Comparison of ENCODE assay signal across 8 cellular contexts in genomic region chr3:133570139-133570936, GRCh38. TPM values are rescaled to one million over a fixed set of nuclear protein-coding genes. Genes with fewer than 3 reads are reported as not detected.
DNase-seq lines count a peak whose midpoint lies in the region; ATAC-seq, FAIRE-seq and TF ChIP-seq lines count a peak whose summit lies in the region.

No MANE protein-coding gene starts in this region.

- peak in 2 of 4 donors; percentile 1 to 8 for ATAC-seq in pancreas
- no peak for ATAC-seq in HG02623 (IDR thresholded peaks at IDR 0.05; ENCODE audit: unreplicated experiment)

- no peak for TF ChIP-seq CTCF in Caco-2 (IDR thresholded peaks at IDR 0.05; ENCODE audit: insufficient read depth in 1 of 2, low read depth in 1 of 2, low read length in 1 of 2, severe bottlenecking in 1 of 2, unreplicated experiment in 1 of 2)
- TF ChIP-seq CTCF in PC-9 (conservative IDR thresholded peaks at IDR 0.05) = no peak
- TF ChIP-seq CTCF in pancreas (IDR thresholded peaks at IDR 0.05) = no peak

- H3K4me1 ChIP-seq in Caco-2 (peaks cover 46% of the 10 kb centered on the region), PC-9 (replicated peaks; ENCODE audit: insufficient read depth) (peaks cover 69% of the 10 kb centered on the region), pancreas (peaks cover 0 to 14% (median 2%) of the 10 kb centered on the region in 3 donors)

- peak overlapping the region; percentile 71 for H3K4me2 ChIP-seq in PC-9

- H3F3A ChIP-seq in PC-9 (ENCODE audit: insufficient read depth, low read depth) = peaks cover 64% of the 10 kb centered on the region

- H3K9me3 Mint-ChIP-seq in Caco-2 (ENCODE audit: unreplicated experiment) = no peaks in the 10 kb centered on the region

- intact Hi-C loops in Caco-2 (cut with micrococcal nuclease; ENCODE audit: unreplicated experiment) (loop anchor here (5.0 to 10.0 kb wide), 2 partner anchors 38 to 846 kb away; partner anchors contain the start of gene NPHP3), PC-9 (cut with micrococcal nuclease; ENCODE audit: unreplicated experiment) (loop anchor here (1.0 to 10.0 kb wide), 9 partner anchors 33 to 1436 kb away; partner anchors contain the start of genes ANAPC13, CEP63 and SRPRB), pancreas (cut with DNase I) (loop anchor here in 1 of 3 donors (10.0 kb wide), 1 partner anchor 76 kb away; no protein-coding TSS in a partner anchor)

- no peak overlapping the region for H3K4me3 Mint-ChIP-seq in Caco-2 (ENCODE audit: unreplicated experiment)

- peaks cover 11% of the 10 kb centered on the region for H3K79me2 ChIP-seq in PC-9 (ENCODE audit: low read depth)

- no peaks in the 10 kb centered on the region for H4K20me1 ChIP-seq in PC-9 (ENCODE audit: insufficient read depth)

- H3K9me2 ChIP-seq in PC-9 (ENCODE audit: insufficient read depth) = no peaks in the 10 kb centered on the region

- no peak overlapping the region for H2AFZ ChIP-seq in PC-9

- peak overlapping the region; percentile 96 for H3K27ac ChIP-seq in PC-9
- H3K27ac ChIP-seq in pancreas = peak overlapping the region; percentile 18 to 85 (median 59)

- H3K36me3 ChIP-seq in Caco-2 (ENCODE audit: control insufficient read depth, insufficient read depth, low read length) = no peaks in the 10 kb centered on the region
- peaks cover 8% of the 10 kb centered on the region for H3K36me3 ChIP-seq in PC-9 (ENCODE audit: low read depth)
- H3K36me3 ChIP-seq in pancreas = no peaks in the 10 kb centered on the region

- no peaks in the 10 kb centered on the region for H3K27me3 ChIP-seq in Caco-2 (replicated peaks; ENCODE audit: control insufficient read depth, insufficient read depth, low read length)
- H3K27me3 ChIP-seq in PC-9 (ENCODE audit: insufficient read depth, low read depth) = no peaks in the 10 kb centered on the region
- no peaks in the 10 kb centered on the region for H3K27me3 ChIP-seq in pancreas

- peaks cover 30% of the 10 kb centered on the region for H3K36me3 Mint-ChIP-seq in Caco-2 (ENCODE audit: insufficient read depth, unreplicated experiment)

- CTCF ChIA-PET in Caco-2 (lab: Charles Lee) = interaction anchor here (0.7 to 1.7 kb wide), 3 partner anchors 76 to 925 kb away, joined by 3 to 5 read pairs (median 4); no protein-coding TSS in a partner anchor
- CTCF ChIA-PET in PC-9 (lab: Charles Lee) = interaction anchor here (0.8 to 1.5 kb wide), 2 partner anchors 30 to 81 kb away, joined by 6 to 10 read pairs; no protein-coding TSS in a partner anchor

- FAIRE-seq in pancreas (lab: Jason Lieb, UNC) = no peak

- no peak overlapping the region for H3K4me3 ChIP-seq in Caco-2 (ENCODE audit: low read depth, low read length)
- H3K4me3 ChIP-seq in PC-9 = no peak overlapping the region
- no peak overlapping the region for H3K4me3 ChIP-seq in pancreas

- BruUV-seq in Caco-2 (replicated peaks; lab: Mats Ljungman, UMichigan) = no TSS peak
- BruUV-seq in PC-9 (replicated peaks; lab: Mats Ljungman, UMichigan) = no TSS peak

- POLR2A ChIA-PET in Caco-2 (lab: Charles Lee) = interaction anchor here (1.0 to 1.4 kb wide), 2 partner anchors 23 to 91 kb away, joined by 5 read pairs; no protein-coding TSS in a partner anchor
- POLR2A ChIA-PET in PC-9 (lab: Charles Lee; ENCODE audit: unreplicated experiment) = interaction anchor here (0.5 to 2.4 kb wide), 6 partner anchors 23 to 1623 kb away, joined by 3 to 19 read pairs (median 10); no protein-coding TSS in a partner anchor

- WGBS in pancreas, 2 donors = 85 to 86% methylated on average over 5 of the region's 5 CpGs

- H3K27ac Mint-ChIP-seq in Caco-2 (ENCODE audit: unreplicated experiment) = peak overlapping the region; percentile 5

- H3K4me1 Mint-ChIP-seq in Caco-2 (ENCODE audit: low read depth, unreplicated experiment) = peaks cover 39% of the 10 kb centered on the region

- DNase-seq in Caco-2 (peak in 1 of 2 experiments; percentile 45), PC-9 (peak; percentile 75 to 95), fibroblast of gingiva (ENCODE audit: low read depth) (peak; percentile 88), pancreas (peak in 3 of 6 donors; percentile 25 to 59 (median 32)), NCI-H2171 (lab: John Stamatoyannopoulos, UW) (no peak), C1 segment of cervical spinal cord (lab: John Stamatoyannopoulos, UW) (no peak)
- DNase-seq in activated CD4-positive, alpha-beta T cell treated with anti-CD3 and anti-CD28 coated beads, Interleukin-2, amount 50 U/mL, for 48 hours = no peak

- H3K27me3 Mint-ChIP-seq in Caco-2 (ENCODE audit: insufficient read depth, unreplicated experiment) = no peaks in the 10 kb centered on the region

- no peaks in the 10 kb centered on the region for H3K9me3 ChIP-seq in Caco-2
- no peaks in the 10 kb centered on the region for H3K9me3 ChIP-seq in PC-9 (ENCODE audit: insufficient read depth, low read depth)
- no peaks in the 10 kb centered on the region for H3K9me3 ChIP-seq in pancreas

RNA-seq across cellular contexts. Expression of gene CDV3, which starts 3.1 kb away (rescaled TPM):
- total RNA-seq in Caco-2 (2022) = 260 and 284 TPM in 2 replicates
- 178 and 193 TPM in 2 replicates for total RNA-seq in PC-9 (2021)
- 10 to 100 TPM; 52.0 to 92.9 (median 85.5) TPM for total RNA-seq in pancreas
- polyA plus RNA-seq in pancreas = 10 to 100 TPM; 27.6 to 38.4 TPM

Comparison
In these comparisons a context has a peak if more than half of its experiments do, and no peak if none do; other contexts are left out.
1. DNase-seq: peak in PC-9 (2 of 2) and fibroblast of gingiva (single experiment); none in NCI-H2171 (single experiment), activated CD4-positive, alpha-beta T cell treated with anti-CD3 and anti-CD28 coated beads, Interleukin-2, amount 50 U/mL, for 48 hours (0 of 2) and C1 segment of cervical spinal cord (0 of 14).